Comparison of ENCODE assay signal across 1 cellular context in the genomic region with DNA sequence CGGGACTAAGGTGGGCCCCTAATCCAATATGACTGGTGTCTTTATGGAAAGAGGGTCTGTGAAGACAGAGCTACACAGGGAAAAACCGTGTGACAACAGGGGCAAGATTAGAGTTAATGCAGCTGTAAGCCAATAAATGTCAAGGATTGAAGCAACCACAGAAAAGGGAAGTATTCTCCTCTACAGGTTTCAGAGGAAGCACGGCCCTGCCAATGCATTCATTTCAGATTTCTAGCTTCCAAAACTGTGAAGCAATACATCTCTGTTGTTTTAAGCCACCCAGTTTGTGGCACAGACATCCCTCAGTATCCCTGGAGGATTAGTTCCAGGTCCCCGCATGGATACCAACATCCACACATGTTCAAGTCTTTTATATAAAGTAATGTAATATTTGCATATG.
TF ChIP-seq lines count a peak whose summit lies in the region.

No MANE protein-coding gene starts in this region.

TF ChIP-seq in GM23338, 12 proteins besides CTCF, POLR2A, EP300 and RAD21 (continued from another document):
- no peak for TF ChIP-seq POLR2AphosphoS5 (IDR thresholded peaks at IDR 0.05; ENCODE audit: low read depth)
- TF ChIP-seq, protein P1, sequence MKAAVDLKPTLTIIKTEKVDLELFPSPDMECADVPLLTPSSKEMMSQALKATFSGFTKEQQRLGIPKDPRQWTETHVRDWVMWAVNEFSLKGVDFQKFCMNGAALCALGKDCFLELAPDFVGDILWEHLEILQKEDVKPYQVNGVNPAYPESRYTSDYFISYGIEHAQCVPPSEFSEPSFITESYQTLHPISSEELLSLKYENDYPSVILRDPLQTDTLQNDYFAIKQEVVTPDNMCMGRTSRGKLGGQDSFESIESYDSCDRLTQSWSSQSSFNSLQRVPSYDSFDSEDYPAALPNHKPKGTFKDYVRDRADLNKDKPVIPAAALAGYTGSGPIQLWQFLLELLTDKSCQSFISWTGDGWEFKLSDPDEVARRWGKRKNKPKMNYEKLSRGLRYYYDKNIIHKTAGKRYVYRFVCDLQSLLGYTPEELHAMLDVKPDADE (IDR thresholded peaks at IDR 0.05), result no peak
